In the genomic region with DNA sequence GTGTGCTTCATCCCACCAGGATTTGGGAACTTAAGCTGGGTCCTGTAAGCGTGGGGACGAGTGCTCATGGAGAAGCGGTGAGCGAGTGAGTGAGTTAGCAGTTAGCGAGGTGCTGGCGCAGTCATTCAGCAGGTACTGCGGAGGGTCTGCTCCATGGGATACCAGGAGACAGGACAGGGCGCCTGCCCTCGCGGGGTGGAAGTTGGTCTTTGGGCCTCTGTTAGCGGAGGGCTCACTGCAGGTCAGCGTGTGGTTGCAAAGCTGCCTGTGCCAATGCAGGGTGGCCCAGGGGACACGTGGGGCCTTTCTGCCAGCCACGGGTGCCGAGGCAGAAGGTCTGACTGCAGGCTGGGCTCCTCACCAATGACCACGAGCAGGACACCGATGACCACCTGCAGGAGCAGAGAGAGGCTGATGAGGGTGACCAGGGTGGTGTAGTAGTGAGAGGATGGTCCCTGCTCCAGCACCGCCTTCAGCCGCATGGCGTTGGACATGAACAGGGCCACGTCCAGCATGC, we compare ENCODE assay signal across 22 cellular contexts.
A peak's percentile ranks its signal among the peaks of the same experiment; 100 is the strongest.
DNase-seq lines count a peak whose midpoint lies in the region; ATAC-seq, FAIRE-seq and TF ChIP-seq lines count a peak whose summit lies in the region.
"Had no signal": no experiment of that assay in that cellular context is flagged by ENCODE, and none has a peak within 500 bp of the region (broad histone marks: within the 10 kb centered on the region; RNA-seq: fewer than 3 reads in every experiment).

No MANE protein-coding gene starts in this region.

- no peak overlapping the region for H3K23ac ChIP-seq in mesenchymal stem cell (ENCODE audit: low read length in 2 of 2)

- no peak overlapping the region for H2AK5ac ChIP-seq in mesenchymal stem cell (ENCODE audit: low read length, severe bottlenecking)

- no peaks in the 10 kb centered on the region for H3K27me3 Mint-ChIP-seq in T-helper 17 cell

- peaks cover 18% of the 10 kb centered on the region; the same call in 1 of the 2 replicates for H4K20me1 ChIP-seq in BLaER1

- FAIRE-seq in A549 (lab: Jason Lieb, UNC), result no peak
- FAIRE-seq: G401.6 had no signal

- no peak overlapping the region for H3K9ac ChIP-seq in BLaER1
- H3K9ac ChIP-seq in mesenchymal stem cell (ENCODE audit: low read length), result no peak overlapping the region

- H3K4me3 Mint-ChIP-seq in T-helper 17 cell, result peak overlapping the region; percentile 1
- H3K4me3 Mint-ChIP-seq: activated T-cell treated with anti-CD3 and anti-CD28 coated beads, Interleukin-2, amount 50 U/mL, for 72 hours; stimulated activated naive B cell treated with anti-CD40 and anti-IgM and Interleukin-4, amounts not matched to agents 10 μg/mL and 1 μg/mL and 100 μg/mL, for 72 hours had no signal

- TF ChIP-seq RAD21 in A549 (conservative IDR thresholded peaks at IDR 0.05 in 1 of 2, IDR thresholded peaks at IDR 0.05 in 1 of 2), result no peak

- H3K9me3 ChIP-seq in A549 (no peaks in the 10 kb centered on the region), BLaER1 (no peaks in the 10 kb centered on the region), T-helper 17 cell (ENCODE audit: control insufficient read depth, low read length, poor library complexity, severe bottlenecking) (no peaks in the 10 kb centered on the region), mesenchymal stem cell (ENCODE audit: control insufficient read depth, low read length) (no peaks in the 10 kb centered on the region)
- H3K9me3 ChIP-seq: adrenal gland, body of pancreas, sigmoid colon, uterus had no signal

- no peak overlapping the region for H3K18ac ChIP-seq in mesenchymal stem cell (ENCODE audit: low read depth in 1 of 2, low read length in 2 of 2)

- H2BK120ac ChIP-seq in mesenchymal stem cell (ENCODE audit: low read depth, low read length), result no peak overlapping the region

- H3K27ac Mint-ChIP-seq in T-helper 17 cell, result peak overlapping the region; percentile 92
- H3K27ac Mint-ChIP-seq: activated T-cell treated with anti-CD3 and anti-CD28 coated beads, Interleukin-2, amount 50 U/mL, for 72 hours; progenitor cell of endocrine pancreas; stimulated activated naive B cell treated with anti-CD40 and anti-IgM and Interleukin-4, amounts not matched to agents 10 μg/mL and 1 μg/mL and 100 μg/mL, for 72 hours had no signal

- no peak for ATAC-seq in A549
- no peak for ATAC-seq in T-helper 17 cell
- no peak for ATAC-seq in omental fat pad (ENCODE audit: low FRiP score)
- ATAC-seq: activated T-cell treated with anti-CD3 and anti-CD28 coated beads, Interleukin-2, amount 50 U/mL, for 72 hours; body of pancreas; stimulated activated naive B cell treated with anti-CD40 and anti-IgM and Interleukin-4, amounts not matched to agents 10 μg/mL and 1 μg/mL and 100 μg/mL, for 72 hours had no signal

- H3K79me1 ChIP-seq in mesenchymal stem cell (replicated peaks; ENCODE audit: low read length, poor library complexity, severe bottlenecking), result no peaks in the 10 kb centered on the region

- H3K4me1 Mint-ChIP-seq in T-helper 17 cell, result peaks cover 62% of the 10 kb centered on the region

- POLR2A ChIA-PET in A549 (lab: Yijun Ruan, JAX), result no interaction called here

- CTCF ChIA-PET in A549 (lab: Yijun Ruan, JAX), result interaction anchor here (0.8 to 2.6 kb wide), 8 partner anchors 10 to 552 kb away, joined by 3 to 18 read pairs (median 4); a partner anchor contains a TSS

- H4K91ac ChIP-seq in mesenchymal stem cell (ENCODE audit: low read length), result peak overlapping the region; percentile 54

- TF ChIP-seq CTCF in A549 (IDR thresholded peaks at IDR 0.05), result no peak
- no peak for TF ChIP-seq CTCF in omental fat pad (IDR thresholded peaks at IDR 0.05)

- DNase-seq in A549 (ENCODE audit: low read depth in 1 of 2, low spot score in 1 of 2), result no peak
- DNase-seq in T-helper 17 cell, result no peak
- DNase-seq in mesenchymal stem cell, result no peak
- DNase-seq in kidney glomerular epithelial cell (lab: John Stamatoyannopoulos, UW), result no peak
- DNase-seq in DMS53 treated with DMSO at 0.1 percent for 48 hours (lab: John Stamatoyannopoulos, UW; ENCODE audit: unreplicated experiment), result no peak
- no peak for DNase-seq in omental fat pad (ENCODE audit: low spot score)
- DNase-seq: activated CD4-positive, alpha-beta T cell treated with anti-CD3 and anti-CD28 coated beads for 4 hours; activated T-cell treated with anti-CD3 and anti-CD28 coated beads, Interleukin-2, amount 50 U/mL, for 72 hours; adrenal gland; body of pancreas; islet precursor cell; Kasumi-1; MV-4-11; sigmoid colon; stimulated activated CD4-positive, alpha-beta T cell treated with anti-CD3 and anti-CD28 coated beads, Interleukin-4, amount 100 ng/mL, for 24 hours; stimulated activated naive B cell treated with anti-CD40 and anti-IgM and Interleukin-4, amounts not matched to agents 10 μg/mL and 1 μg/mL and 100 μg/mL, for 72 hours; uterus had no signal

- 83% methylated on average over 21 of the region's 21 CpGs for WGBS in A549 (ENCODE audit: missing lambda C conversion rate)
- 94% methylated on average over 21 of the region's 21 CpGs for WGBS in mesenchymal stem cell

- no peak overlapping the region for H2BK15ac ChIP-seq in mesenchymal stem cell (ENCODE audit: low read depth, poor library complexity, severe bottlenecking)

- H3K27me3 ChIP-seq in BLaER1 (no peaks in the 10 kb centered on the region), mesenchymal stem cell (ENCODE audit: control insufficient read depth in 1 of 2, insufficient read depth in 1 of 2, low read length in 2 of 2) (peaks cover 22 to 41% of the 10 kb centered on the region in 2 experiments)
- H3K27me3 ChIP-seq: adrenal gland, body of pancreas, sigmoid colon, uterus had no signal

- no peak overlapping the region for H3K4me2 ChIP-seq in A549
- H3K4me2 ChIP-seq in BLaER1, result peak overlapping the region; percentile 97
- H3K4me2 ChIP-seq in mesenchymal stem cell (ENCODE audit: low read length, poor library complexity, severe bottlenecking), result no peak overlapping the region

- no peak overlapping the region for H2BK12ac ChIP-seq in mesenchymal stem cell (ENCODE audit: low read length in 2 of 2)

- peak overlapping the region in 1 of 2 experiments; percentile 35 for H3K14ac ChIP-seq in mesenchymal stem cell (ENCODE audit: low read length in 2 of 2)

- H3K36me3 ChIP-seq in BLaER1 (no peaks in the 10 kb centered on the region), mesenchymal stem cell (ENCODE audit: control insufficient read depth in 1 of 2, insufficient read depth in 2 of 2, low read depth in 1 of 2, low read length in 2 of 2) (no peaks in the 10 kb centered on the region)
- H3K36me3 ChIP-seq: adrenal gland, sigmoid colon, uterus had no signal

- H2AFZ ChIP-seq in mesenchymal stem cell (ENCODE audit: low read depth, low read length), result no peak overlapping the region

- no peak overlapping the region for H4K8ac ChIP-seq in mesenchymal stem cell (ENCODE audit: low read length)

- no peak overlapping the region for H2BK5ac ChIP-seq in mesenchymal stem cell (ENCODE audit: low read depth, low read length, poor library complexity, severe bottlenecking)

- H3K36me3 Mint-ChIP-seq in T-helper 17 cell (ENCODE audit: low read depth), result no peaks in the 10 kb centered on the region
- H3K36me3 Mint-ChIP-seq: stimulated activated naive B cell treated with anti-CD40 and anti-IgM and Interleukin-4, amounts not matched to agents 10 μg/mL and 1 μg/mL and 100 μg/mL, for 72 hours had no signal

- no peak for TF ChIP-seq EP300 in A549 (IDR thresholded peaks at IDR 0.05)

- H3K4me1 ChIP-seq in A549 (peaks cover 5% of the 10 kb centered on the region), BLaER1 (peaks cover 70% of the 10 kb centered on the region), mesenchymal stem cell (ENCODE audit: control insufficient read depth, insufficient read depth, low read depth, low read length) (peaks cover 20% of the 10 kb centered on the region)
- H3K4me1 ChIP-seq: uterus had no signal

- no peak overlapping the region for H3K4me3 ChIP-seq in A549
- no peak overlapping the region for H3K4me3 ChIP-seq in BLaER1
- no peak overlapping the region for H3K4me3 ChIP-seq in mesenchymal stem cell (ENCODE audit: insufficient read depth in 1 of 2, low read depth in 1 of 2, low read length in 2 of 2)
- H3K4me3 ChIP-seq: adrenal gland, body of pancreas, sigmoid colon, uterus had no signal

- no peak overlapping the region for H3K4ac ChIP-seq in mesenchymal stem cell (ENCODE audit: low read depth in 1 of 2, low read length in 2 of 2)

- TF ChIP-seq POLR2A in A549 (IDR thresholded peaks at IDR 0.05; ENCODE audit: low read length), result 0 out of 2 replicates have a peak, but pooled peaks have one; percentile 17

- H3K27ac ChIP-seq in A549 (no peak overlapping the region), BLaER1 (no peak overlapping the region), mesenchymal stem cell (ENCODE audit: low read length, poor library complexity, severe bottlenecking) (no peak overlapping the region)
- H3K27ac ChIP-seq: adrenal gland, body of pancreas, HL-60, RWPE1, sigmoid colon, uterus had no signal

TF ChIP-seq in A549, 52 proteins besides CTCF, POLR2A, EP300 and RAD21 (continues in another document):
- TF ChIP-seq HOXB5 (CRISPR knock-in tag; IDR thresholded peaks at IDR 0.05), result no peak
- no peak for TF ChIP-seq ZC3H11A (IDR thresholded peaks at IDR 0.05)
- TF ChIP-seq RNF2 (IDR thresholded peaks at IDR 0.05; ENCODE audit: borderline replicate concordance, low read depth), result no peak
- TF ChIP-seq, protein P1, sequence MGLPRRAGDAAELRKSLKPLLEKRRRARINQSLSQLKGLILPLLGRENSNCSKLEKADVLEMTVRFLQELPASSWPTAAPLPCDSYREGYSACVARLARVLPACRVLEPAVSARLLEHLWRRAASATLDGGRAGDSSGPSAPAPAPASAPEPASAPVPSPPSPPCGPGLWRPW (IDR thresholded peaks at IDR 0.05), result no peak
- no peak for TF ChIP-seq SMC3 (IDR thresholded peaks at IDR 0.05)
- TF ChIP-seq, protein P2, sequence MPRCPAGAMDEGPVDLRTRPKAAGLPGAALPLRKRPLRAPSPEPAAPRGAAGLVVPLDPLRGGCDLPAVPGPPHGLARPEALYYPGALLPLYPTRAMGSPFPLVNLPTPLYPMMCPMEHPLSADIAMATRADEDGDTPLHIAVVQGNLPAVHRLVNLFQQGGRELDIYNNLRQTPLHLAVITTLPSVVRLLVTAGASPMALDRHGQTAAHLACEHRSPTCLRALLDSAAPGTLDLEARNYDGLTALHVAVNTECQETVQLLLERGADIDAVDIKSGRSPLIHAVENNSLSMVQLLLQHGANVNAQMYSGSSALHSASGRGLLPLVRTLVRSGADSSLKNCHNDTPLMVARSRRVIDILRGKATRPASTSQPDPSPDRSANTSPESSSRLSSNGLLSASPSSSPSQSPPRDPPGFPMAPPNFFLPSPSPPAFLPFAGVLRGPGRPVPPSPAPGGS (IDR thresholded peaks at IDR 0.05), result no peak
- no peak for TF ChIP-seq EHF (CRISPR knock-in tag; IDR thresholded peaks at IDR 0.05)
- no peak for TF ChIP-seq RFX5 (IDR thresholded peaks at IDR 0.05)
- no peak for TF ChIP-seq CBX8 (IDR thresholded peaks at IDR 0.05)
- no peak for TF ChIP-seq HOXB13 (CRISPR knock-in tag; IDR thresholded peaks at IDR 0.05; ENCODE audit: low read depth)
